11 cellular contexts compared by ENCODE assay signal in the genomic region with DNA sequence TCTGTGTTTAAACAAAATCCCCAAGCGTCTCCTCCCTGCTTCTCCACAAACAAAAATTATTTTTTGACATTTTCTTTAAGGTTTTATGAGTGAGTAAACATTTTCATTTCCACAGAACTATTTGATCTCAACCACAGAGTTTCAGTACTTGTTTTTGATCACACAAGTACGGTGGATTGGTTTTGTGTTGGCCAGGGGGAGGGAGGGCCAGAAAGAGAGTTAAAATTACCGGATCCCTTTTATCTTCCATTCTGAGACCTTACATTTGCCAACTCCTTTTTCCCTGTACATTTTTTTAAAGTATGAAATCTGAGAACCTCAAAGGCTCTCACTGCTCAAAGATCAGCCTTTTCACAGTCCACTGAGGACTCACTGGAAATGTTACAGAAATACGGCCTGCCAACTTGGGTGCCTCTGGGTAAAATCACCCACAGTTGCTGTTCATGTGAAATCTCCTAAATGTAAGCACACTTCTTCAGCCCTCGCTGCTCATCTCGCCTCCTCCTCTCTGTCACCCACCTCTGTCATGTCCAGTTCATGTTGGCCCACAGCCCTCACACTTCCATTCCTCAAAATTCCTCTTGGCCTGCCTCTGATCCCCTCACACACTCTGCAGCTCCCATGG. TPM values are rescaled to one million over a fixed set of nuclear protein-coding genes. Genes with fewer than 3 reads are reported as not detected.
DNase-seq lines count a peak whose midpoint lies in the region; ATAC-seq, FAIRE-seq and TF ChIP-seq lines count a peak whose summit lies in the region.
"Had no signal": no experiment of that assay in that cellular context is flagged by ENCODE, and none has a peak within 500 bp of the region (broad histone marks: within the 10 kb centered on the region; RNA-seq: fewer than 3 reads in every experiment).

No MANE protein-coding gene starts in this region.

- H3K4me3 ChIP-seq in astrocyte (ENCODE audit: insufficient read depth, low read depth, low read length), result no peak overlapping the region
- peak overlapping the region; percentile 55 to 78 (median 73) for H3K4me3 ChIP-seq in skeletal muscle tissue (ENCODE audit: low read length in 3 of 3)
- H3K4me3 ChIP-seq in WERI-Rb-1 (ENCODE audit: low read depth, low read length), result no peak overlapping the region

- H3K27me3 Mint-ChIP-seq in astrocyte (ENCODE audit: low read depth, unreplicated experiment), result peaks cover 5% of the 10 kb centered on the region

- H3K27ac Mint-ChIP-seq in astrocyte (ENCODE audit: unreplicated experiment), result no peak overlapping the region

- no peak overlapping the region for H2AFZ ChIP-seq in astrocyte (ENCODE audit: low read depth, low read length)

- H3K36me3 ChIP-seq in astrocyte (ENCODE audit: insufficient read depth, low read length) (no peaks in the 10 kb centered on the region), skeletal muscle tissue (ENCODE audit: control insufficient read depth in 3 of 3, insufficient read depth in 3 of 3, low read length in 3 of 3) (peaks cover 0 to 3% (median 0%) of the 10 kb centered on the region in 3 donors), WERI-Rb-1 (no peaks in the 10 kb centered on the region)
- H3K36me3 ChIP-seq: gastroesophageal sphincter had no signal

- H4K20me1 ChIP-seq in astrocyte (ENCODE audit: insufficient read depth, low read length), result no peaks in the 10 kb centered on the region

- H3K27ac ChIP-seq in astrocyte (ENCODE audit: low read depth, low read length), result no peak overlapping the region
- H3K27ac ChIP-seq in skeletal muscle tissue (ENCODE audit: low read depth, low read length), result peak overlapping the region; percentile 90
- H3K27ac ChIP-seq in WERI-Rb-1, result no peak overlapping the region
- H3K27ac ChIP-seq: A549 had no signal

- no peak for TF ChIP-seq CTCF in astrocyte (IDR thresholded peaks at IDR 0.05; ENCODE audit: insufficient read depth, low read depth, low read length)
- TF ChIP-seq CTCF in WERI-Rb-1 (IDR thresholded peaks at IDR 0.05; ENCODE audit: low read depth, low read length), result no peak

- H3K9ac ChIP-seq in astrocyte (ENCODE audit: low read length), result no peak overlapping the region
- H3K9ac ChIP-seq in skeletal muscle tissue (ENCODE audit: low read depth in 1 of 3, low read length in 3 of 3), result peak overlapping the region; percentile 82 to 93 (median 84)

- H3K36me3 Mint-ChIP-seq in astrocyte (ENCODE audit: low read depth, unreplicated experiment), result no peaks in the 10 kb centered on the region

- FAIRE-seq in astrocyte (lab: Jason Lieb, UNC), result no peak
- FAIRE-seq: A549 had no signal

- peak; percentile 20 for DNase-seq in NCI-H2171 treated with DMSO at 0.1 percent for 48 hours (lab: John Stamatoyannopoulos, UW)
- DNase-seq in NCI-H2171 (lab: John Stamatoyannopoulos, UW), result no peak
- no peak for DNase-seq in astrocyte (ENCODE audit: low read depth)
- DNase-seq in WERI-Rb-1, result no peak
- no peak for DNase-seq in NCI-H1417 treated with DMSO at 0.1 percent for 48 hours (lab: John Stamatoyannopoulos, UW)
- DNase-seq: activated CD8-positive, alpha-beta memory T cell treated with anti-CD3 and anti-CD28 coated beads for 24 hours had no signal

- no peaks in the 10 kb centered on the region for H3K4me1 Mint-ChIP-seq in astrocyte (ENCODE audit: low read depth, unreplicated experiment)

- H3K27me3 ChIP-seq in astrocyte (ENCODE audit: insufficient read depth, low read length) (no peaks in the 10 kb centered on the region), skeletal muscle tissue (ENCODE audit: control insufficient read depth in 3 of 3, insufficient read depth in 3 of 3, low read length in 3 of 3) (no peaks in the 10 kb centered on the region), WERI-Rb-1 (ENCODE audit: insufficient read depth, low read depth, severe bottlenecking) (no peaks in the 10 kb centered on the region)

- H3K79me2 ChIP-seq in astrocyte (ENCODE audit: insufficient read depth, low read length), result peaks cover 18% of the 10 kb centered on the region

- peak overlapping the region; percentile 88 for H3K4me2 ChIP-seq in astrocyte (ENCODE audit: low read length)

- no peaks in the 10 kb centered on the region for H3K9me3 Mint-ChIP-seq in astrocyte (ENCODE audit: unreplicated experiment)

- ATAC-seq in HG02759 (IDR thresholded peaks at IDR 0.05; ENCODE audit: unreplicated experiment), result peak; percentile 51
- no peak for ATAC-seq in GM19397 (IDR thresholded peaks at IDR 0.05; ENCODE audit: unreplicated experiment)
- ATAC-seq: gastroesophageal sphincter had no signal

- H3K4me1 ChIP-seq in astrocyte (ENCODE audit: insufficient read depth, low read length), result no peaks in the 10 kb centered on the region
- H3K4me1 ChIP-seq in skeletal muscle tissue (ENCODE audit: control insufficient read depth in 3 of 3, insufficient read depth in 3 of 3, low read length in 3 of 3), result peaks cover 15 to 44% (median 39%) of the 10 kb centered on the region in 3 donors

- H3K4me3 Mint-ChIP-seq in astrocyte (ENCODE audit: unreplicated experiment), result no peak overlapping the region

- H3K9me3 ChIP-seq in astrocyte (ENCODE audit: insufficient read depth, low read depth, low read length) (no peaks in the 10 kb centered on the region), skeletal muscle tissue (ENCODE audit: control insufficient read depth in 3 of 3, low read length in 3 of 3) (no peaks in the 10 kb centered on the region), WERI-Rb-1 (ENCODE audit: severe bottlenecking) (no peaks in the 10 kb centered on the region)
- H3K9me3 ChIP-seq: A549, gastroesophageal sphincter had no signal

RNA-seq across cellular contexts. Expression of a gene that starts 1.7 kb away (rescaled TPM):
- total RNA-seq in astrocyte (12.2 and 16.6 TPM in 2 replicates), skeletal muscle tissue (11.0 TPM)

RNA-seq across cellular contexts. Expression of a gene that starts 35.2 kb away (rescaled TPM):
- total RNA-seq in astrocyte (44.4 and 44.7 TPM in 2 replicates), skeletal muscle tissue (26.1 TPM)

Comparison
In these comparisons a context has a peak if more than half of its experiments do, and no peak if none do; other contexts are left out.
1. H3K4me3 ChIP-seq: peak in skeletal muscle tissue (3 of 3); none in astrocyte (single experiment) and WERI-Rb-1 (single experiment).